ENCODE assay signal across 21 cellular contexts in the genomic region with DNA sequence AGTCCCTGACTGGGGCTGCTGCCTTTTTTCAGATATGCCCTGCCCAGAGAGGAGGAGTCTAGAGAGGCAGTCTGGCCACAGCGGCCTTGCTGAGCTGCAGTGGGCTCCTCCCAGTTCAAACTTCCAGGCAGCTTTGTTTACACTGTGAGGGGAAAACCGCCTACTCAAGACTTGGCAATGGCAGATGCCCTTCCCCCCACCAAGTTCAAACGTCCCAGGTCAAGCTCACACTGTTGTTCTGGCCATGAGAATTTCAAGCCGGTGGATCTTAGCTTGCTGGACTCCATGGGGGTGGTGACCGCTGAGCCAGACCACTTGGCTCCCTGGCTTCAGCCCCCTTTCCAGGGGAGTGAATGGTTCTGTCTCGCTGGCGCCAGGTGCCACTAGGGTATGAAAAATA. TPM values are rescaled to one million over a fixed set of nuclear protein-coding genes. Genes with fewer than 3 reads are reported as not detected.
"Had no signal": no experiment of that assay in that cellular context is flagged by ENCODE, and none has a peak within 500 bp of the region (broad histone marks: within the 10 kb centered on the region; RNA-seq: fewer than 3 reads in every experiment).

No MANE protein-coding gene starts in this region.

- H3K27ac ChIP-seq: ovary had no signal

- H3K36me3 ChIP-seq: ovary had no signal

- H3K27ac Mint-ChIP-seq: activated B cell treated with CpG ODN at 0.5 μM for 24 hours; activated CD4-positive, alpha-beta T cell treated with anti-CD3 and anti-CD28 coated beads, Interleukin-2, amount 10 ng/mL, durations not matched to agents 24 days and 14 days; activated naive CD4-positive, alpha-beta T cell treated with anti-CD3 and anti-CD28 coated beads, Interleukin-2, amount 50 U/mL, for 24 hours; activated T-helper 2 cell treated with anti-CD3 and anti-CD28 coated beads, Interferon-gamma antibody, Interleukin-2, Interleukin-4, amounts not matched to agents 10 μg/mL and 5 μg/mL and 100 μg/mL, durations not matched to agents 14 hours and 24 hours and 36 hours; brain; immature natural killer cell; memory B cell; stimulated activated naive B cell treated with anti-CD40 and anti-IgM and Interleukin-4, amounts not matched to agents 10 μg/mL and 1 μg/mL and 100 μg/mL, for 72 hours; T-helper 1 cell treated with Interleukin-12 subunit alpha and Interleukin-12 subunit beta and Interleukin-4 antibody, amounts not matched to agents 30 μg/mL and 1 μg/mL, for 36 hours had no signal

- ATAC-seq: stimulated activated naive B cell treated with anti-CD40 and anti-IgM and Interleukin-4, amounts not matched to agents 10 μg/mL and 1 μg/mL and 100 μg/mL, for 72 hours had no signal

- H3K9me3 Mint-ChIP-seq: activated B cell treated with CpG ODN at 0.5 μM for 24 hours; activated naive CD4-positive, alpha-beta T cell treated with anti-CD3 and anti-CD28 coated beads, Interleukin-2, amount 50 U/mL, for 24 hours; activated T-helper 2 cell treated with anti-CD3 and anti-CD28 coated beads, Interferon-gamma antibody, Interleukin-2, Interleukin-4, amounts not matched to agents 10 μg/mL and 5 μg/mL and 100 μg/mL, durations not matched to agents 14 hours and 24 hours and 36 hours; immature natural killer cell; memory B cell; stimulated activated naive B cell treated with anti-CD40 and anti-IgM and Interleukin-4, amounts not matched to agents 10 μg/mL and 1 μg/mL and 100 μg/mL, for 72 hours; T-helper 1 cell treated with Interleukin-12 subunit alpha and Interleukin-12 subunit beta and Interleukin-4 antibody, amounts not matched to agents 30 μg/mL and 1 μg/mL, for 36 hours had no signal

- H3K36me3 Mint-ChIP-seq: activated naive CD4-positive, alpha-beta T cell treated with anti-CD3 and anti-CD28 coated beads, Interleukin-2, amount 50 U/mL, for 24 hours; brain; immature natural killer cell; memory B cell had no signal

- H3K27me3 ChIP-seq: ovary had no signal

- H3K4me1 Mint-ChIP-seq: activated B cell treated with CpG ODN at 0.5 μM for 24 hours; activated CD4-positive, alpha-beta T cell treated with anti-CD3 and anti-CD28 coated beads, Interleukin-2, amount 10 ng/mL, durations not matched to agents 24 days and 14 days; activated naive CD4-positive, alpha-beta T cell treated with anti-CD3 and anti-CD28 coated beads, Interleukin-2, amount 50 U/mL, for 24 hours; brain; immature natural killer cell; memory B cell; neural crest cell; stimulated activated naive B cell treated with anti-CD40 and anti-IgM and Interleukin-4, amounts not matched to agents 10 μg/mL and 1 μg/mL and 100 μg/mL, for 72 hours had no signal

- H3K4me3 Mint-ChIP-seq: activated B cell treated with CpG ODN at 0.5 μM for 24 hours; activated CD4-positive, alpha-beta T cell treated with anti-CD3 and anti-CD28 coated beads, Interleukin-2, amount 10 ng/mL, durations not matched to agents 24 days and 14 days; activated naive CD4-positive, alpha-beta T cell treated with anti-CD3 and anti-CD28 coated beads, Interleukin-2, amount 50 U/mL, for 24 hours; brain; immature natural killer cell; memory B cell; neural crest cell; stimulated activated naive B cell treated with anti-CD40 and anti-IgM and Interleukin-4, amounts not matched to agents 10 μg/mL and 1 μg/mL and 100 μg/mL, for 72 hours; T-helper 1 cell treated with Interleukin-12 subunit alpha and Interleukin-12 subunit beta and Interleukin-4 antibody, amounts not matched to agents 30 μg/mL and 1 μg/mL, for 36 hours had no signal

- H3K27me3 Mint-ChIP-seq: brain had no signal

- H3K9me3 ChIP-seq: ovary had no signal

- H3K4me2 ChIP-seq: smooth muscle cell had no signal

- H3K4me3 ChIP-seq: ovary, smooth muscle cell had no signal

- DNase-seq: activated B cell treated with CpG ODN at 0.5 μM for 24 hours; activated CD4-positive, alpha-beta T cell treated with anti-CD3 and anti-CD28 coated beads, Interleukin-2, amount 10 ng/mL, durations not matched to agents 24 days and 14 days; activated CD8-positive, alpha-beta memory T cell treated with anti-CD3 and anti-CD28 coated beads for 24 hours; activated T-cell treated with anti-CD3 and anti-CD28 coated beads for 4 hours; cerebellar nuclear complex; hypothalamus; immature natural killer cell; ovary; stimulated activated naive B cell treated with anti-CD40 and anti-IgM and Interleukin-4, amounts not matched to agents 10 μg/mL and 1 μg/mL and 100 μg/mL, for 72 hours; substantia nigra; trophoblast cell had no signal

RNA-seq across cellular contexts. Expression of a gene that starts 33.0 kb away (rescaled TPM):
- total RNA-seq: activated B cell treated with CpG ODN at 0.5 μM for 24 hours, dermis microvascular lymphatic vessel endothelial cell, glomerular endothelial cell, neural crest cell, smooth muscle cell had no signal
- polyA plus RNA-seq: esophagus, immature natural killer cell, smooth muscle cell had no signal
